18 cellular contexts compared by ENCODE assay signal in genomic region chrX:153960786-153961185, GRCh38. TPM values are rescaled to one million over a fixed set of nuclear protein-coding genes. Genes with fewer than 3 reads are reported as not detected.
DNase-seq lines count a peak whose midpoint lies in the region; ATAC-seq and TF ChIP-seq lines count a peak whose summit lies in the region.
"Had no signal": no experiment of that assay in that cellular context is flagged by ENCODE, and none has a peak within 500 bp of the region (broad histone marks: within the 10 kb centered on the region; RNA-seq: fewer than 3 reads in every experiment).

No MANE protein-coding gene starts in this region.

- H3K27me3 Mint-ChIP-seq in activated CD8-positive, alpha-beta memory T cell treated with anti-CD3 and anti-CD28 coated beads, Interleukin-2, amount 10 ng/mL, durations not matched to agents 7 days and 5 days = no peaks in the 10 kb centered on the region
- no peaks in the 10 kb centered on the region for H3K27me3 Mint-ChIP-seq in T-helper 17 cell
- H3K27me3 Mint-ChIP-seq: B cell; CD4-positive, CD25-positive, alpha-beta regulatory T cell had no signal

- no peak for DNase-seq in activated CD8-positive, alpha-beta memory T cell treated with anti-CD3 and anti-CD28 coated beads, Interleukin-2, amount 10 ng/mL, durations not matched to agents 7 days and 5 days
- no peak for DNase-seq in activated CD8-positive, alpha-beta memory T cell treated with anti-CD3 and anti-CD28 coated beads for 24 hours
- DNase-seq in T-helper 17 cell (no peak), spleen (peak; percentile 75), cerebellar cortex (ENCODE audit: low spot score) (no peak), NCI-H446 treated with DMSO at 0.1 percent for 48 hours (lab: John Stamatoyannopoulos, UW) (no peak)
- DNase-seq: Caco-2; CD4-positive, CD25-positive, alpha-beta regulatory T cell; CD8-positive, alpha-beta T cell; DMS153; DND-41; GOT3; HFFc6 had no signal

- TF ChIP-seq CTCF in spleen (IDR thresholded peaks at IDR 0.05 in 8 of 11, conservative IDR thresholded peaks at IDR 0.05 in 3 of 11) = no peak

- peaks cover 10% of the 10 kb centered on the region for H3K36me3 Mint-ChIP-seq in activated CD8-positive, alpha-beta memory T cell treated with anti-CD3 and anti-CD28 coated beads, Interleukin-2, amount 10 ng/mL, durations not matched to agents 7 days and 5 days
- no peaks in the 10 kb centered on the region for H3K36me3 Mint-ChIP-seq in T-helper 17 cell (ENCODE audit: low read depth)

- CTCF ChIA-PET in activated CD8-positive, alpha-beta memory T cell treated with anti-CD3 and anti-CD28 coated beads, Interleukin-2, amount 10 ng/mL, durations not matched to agents 7 days and 5 days (lab: Charles Lee) = no interaction called here

- no peaks in the 10 kb centered on the region for H3K9me3 Mint-ChIP-seq in activated CD8-positive, alpha-beta memory T cell treated with anti-CD3 and anti-CD28 coated beads, Interleukin-2, amount 10 ng/mL, durations not matched to agents 7 days and 5 days (ENCODE audit: low read depth)
- H3K9me3 Mint-ChIP-seq: CD8-positive, alpha-beta T cell; HFFc6 had no signal

- H3K9me3 ChIP-seq in T-helper 17 cell (ENCODE audit: control insufficient read depth, low read length, poor library complexity, severe bottlenecking) (no peaks in the 10 kb centered on the region), spleen (no peaks in the 10 kb centered on the region)
- H3K9me3 ChIP-seq: BLaER1, Caco-2, HAP-1 had no signal

- H3K4me3 ChIP-seq in spleen = no peak overlapping the region
- H3K4me3 ChIP-seq: BLaER1, HAP-1 had no signal

- ATAC-seq in activated CD8-positive, alpha-beta memory T cell treated with anti-CD3 and anti-CD28 coated beads, Interleukin-2, amount 10 ng/mL, durations not matched to agents 7 days and 5 days = no peak
- no peak for ATAC-seq in T-helper 17 cell
- ATAC-seq: CD8-positive, alpha-beta T cell had no signal

- H3K27ac Mint-ChIP-seq in activated CD8-positive, alpha-beta memory T cell treated with anti-CD3 and anti-CD28 coated beads, Interleukin-2, amount 10 ng/mL, durations not matched to agents 7 days and 5 days = peak overlapping the region; percentile 5
- H3K27ac Mint-ChIP-seq in T-helper 17 cell = peak overlapping the region; percentile 67
- H3K27ac Mint-ChIP-seq: B cell; CD4-positive, CD25-positive, alpha-beta regulatory T cell; CD8-positive, alpha-beta T cell; HFFc6 had no signal

- TF ChIP-seq POLR2A in spleen (IDR thresholded peaks at IDR 0.05) = no peak

- H3K36me3 ChIP-seq in spleen = peaks cover 8 to 92% (median 85%) of the 10 kb centered on the region in 6 donors

- H3K4me1 ChIP-seq in spleen = peaks cover 2 to 25% (median 10%) of the 10 kb centered on the region in 6 donors
- H3K4me1 ChIP-seq: Caco-2, HAP-1 had no signal

- 95 to 97% (median 96%) methylated on average over 19 to 22 of the region's 22 CpGs for WGBS in spleen, 5 donors

- no peaks in the 10 kb centered on the region for H3K27me3 ChIP-seq in spleen (replicated peaks in 1 of 7)

- H3K4me3 Mint-ChIP-seq in activated CD8-positive, alpha-beta memory T cell treated with anti-CD3 and anti-CD28 coated beads, Interleukin-2, amount 10 ng/mL, durations not matched to agents 7 days and 5 days = no peak overlapping the region
- no peak overlapping the region for H3K4me3 Mint-ChIP-seq in T-helper 17 cell
- H3K4me3 Mint-ChIP-seq: B cell; CD4-positive, CD25-positive, alpha-beta regulatory T cell; CD8-positive, alpha-beta T cell; HFFc6 had no signal

- no peak overlapping the region for H3K27ac ChIP-seq in spleen
- H3K27ac ChIP-seq: 22Rv1, BLaER1, C4-2B had no signal

- H3K4me1 Mint-ChIP-seq in activated CD8-positive, alpha-beta memory T cell treated with anti-CD3 and anti-CD28 coated beads, Interleukin-2, amount 10 ng/mL, durations not matched to agents 7 days and 5 days = peaks cover 7% of the 10 kb centered on the region
- H3K4me1 Mint-ChIP-seq in T-helper 17 cell = no peaks in the 10 kb centered on the region

- intact Hi-C loops in spleen (cut with DNase I; ENCODE audit: low total_unique reads) = no loop called here

RNA-seq across cellular contexts. Expression of gene HCFC1, which starts 10.8 kb away (rescaled TPM):
- total RNA-seq in activated CD8-positive, alpha-beta memory T cell treated with anti-CD3 and anti-CD28 coated beads, Interleukin-2, amount 10 ng/mL, durations not matched to agents 7 days and 5 days = 100 to 1,000 TPM; 136 to 138 TPM
- 10 to 100 TPM; 65.7 to 65.8 TPM for total RNA-seq in T-helper 17 cell
- total RNA-seq in spleen = 10 to 100 TPM; 50.6 to 86.5 (median 62.1) TPM
- 10 to 100 TPM in 2 of 3 donors, 1 to 10 TPM in 1; 9.5 to 22.7 (median 11.4) TPM for polyA plus RNA-seq in spleen

RNA-seq across cellular contexts. Expression of gene TMEM187, which starts 11.8 kb away (rescaled TPM):
- total RNA-seq in activated CD8-positive, alpha-beta memory T cell treated with anti-CD3 and anti-CD28 coated beads, Interleukin-2, amount 10 ng/mL, durations not matched to agents 7 days and 5 days = 10 to 100 TPM in 1 of 2 experiments, 1 to 10 TPM in 1; 8.6 to 10.7 TPM
- total RNA-seq in T-helper 17 cell (1 to 10 TPM; 2.4 to 3.0 TPM), spleen (10 to 100 TPM in 1 of 7 donors, 1 to 10 TPM in 6; 2.0 to 12.2 (median 6.2) TPM)
- 1 to 10 TPM; 3.3 to 7.4 (median 4.9) TPM for polyA plus RNA-seq in spleen

RNA-seq across cellular contexts. Expression of gene RENBP, which starts 16.3 kb away (rescaled TPM):
- 1 to 10 TPM; 6.8 to 7.5 TPM for total RNA-seq in activated CD8-positive, alpha-beta memory T cell treated with anti-CD3 and anti-CD28 coated beads, Interleukin-2, amount 10 ng/mL, durations not matched to agents 7 days and 5 days
- total RNA-seq in T-helper 17 cell = 10 to 100 TPM in 1 of 2 donors, 1 to 10 TPM in 1; 8.8 to 11.5 TPM
- 100 to 1,000 TPM in 1 of 7 donors, 10 to 100 TPM in 6; 42.0 to 105 (median 63.6) TPM for total RNA-seq in spleen
- polyA plus RNA-seq in spleen = 10 to 100 TPM; 44.3 to 91.3 (median 47.9) TPM

RNA-seq across cellular contexts. Expression of gene NAA10, which starts 25.9 kb away (rescaled TPM):
- 100 to 1,000 TPM in 1 of 2 experiments, 10 to 100 TPM in 1; 92.8 to 115 TPM for total RNA-seq in activated CD8-positive, alpha-beta memory T cell treated with anti-CD3 and anti-CD28 coated beads, Interleukin-2, amount 10 ng/mL, durations not matched to agents 7 days and 5 days
- total RNA-seq in T-helper 17 cell (10 to 100 TPM; 42.8 to 48.5 TPM), spleen (10 to 100 TPM; 56.4 to 89.1 (median 85.5) TPM)
- polyA plus RNA-seq in spleen = 100 to 1,000 TPM; 123 to 174 (median 168) TPM

RNA-seq across cellular contexts. Expression of gene ARHGAP4, which starts 34.7 kb away (rescaled TPM):
- total RNA-seq in activated CD8-positive, alpha-beta memory T cell treated with anti-CD3 and anti-CD28 coated beads, Interleukin-2, amount 10 ng/mL, durations not matched to agents 7 days and 5 days = 100 to 1,000 TPM; 188 to 300 TPM
- total RNA-seq in T-helper 17 cell (100 to 1,000 TPM; 374 to 404 TPM), spleen (100 to 1,000 TPM; 176 to 317 (median 236) TPM)
- 100 to 1,000 TPM; 297 to 713 (median 635) TPM for polyA plus RNA-seq in spleen
